Comparison of ENCODE assay signal across 12 cellular contexts in the genomic region with DNA sequence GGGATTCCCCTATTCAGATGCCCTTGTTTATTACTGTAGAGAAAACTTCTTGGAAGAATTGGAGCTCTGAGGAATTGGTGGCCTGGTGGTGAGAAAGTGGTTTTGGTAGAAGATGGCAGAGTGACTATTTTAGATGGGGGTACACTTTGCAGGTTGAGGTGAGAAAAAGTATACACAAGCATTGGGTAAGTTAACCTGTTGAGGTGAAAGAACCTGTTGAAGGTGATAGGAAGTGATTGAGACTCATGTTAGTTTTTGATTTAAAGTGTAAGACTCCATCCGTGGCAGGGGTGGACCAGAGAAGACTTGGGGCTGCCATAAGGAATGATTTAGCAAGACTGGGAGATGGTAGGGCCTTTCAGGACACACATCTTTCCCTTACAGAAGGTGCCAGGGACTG. TPM values are rescaled to one million over a fixed set of nuclear protein-coding genes. Genes with fewer than 3 reads are reported as not detected.
DNase-seq lines count a peak whose midpoint lies in the region; ATAC-seq and TF ChIP-seq lines count a peak whose summit lies in the region.
"Had no signal": no experiment of that assay in that cellular context is flagged by ENCODE, and none has a peak within 500 bp of the region (broad histone marks: within the 10 kb centered on the region; RNA-seq: fewer than 3 reads in every experiment).

No MANE protein-coding gene starts in this region.

- H3K27ac Mint-ChIP-seq in activated naive CD4-positive, alpha-beta T cell treated with anti-CD3 and anti-CD28 coated beads, Interleukin-2, amount 50 U/mL, for 72 hours, result peak overlapping the region; percentile 63 to 88
- H3K27ac Mint-ChIP-seq in activated naive CD4-positive, alpha-beta T cell treated with anti-CD3 and anti-CD28 coated beads, Interleukin-2, amount 10 ng/mL, durations not matched to agents 7 days and 5 days, result no peak overlapping the region
- peak overlapping the region; percentile 16 for H3K27ac Mint-ChIP-seq in activated naive CD8-positive, alpha-beta T cell
- H3K27ac Mint-ChIP-seq in type B pancreatic cell, result no peak overlapping the region

- no peak for TF ChIP-seq CTCF in type B pancreatic cell (conservative IDR thresholded peaks at IDR 0.05)

- peaks cover 30 to 33% of the 10 kb centered on the region in 2 donors for H3K36me3 Mint-ChIP-seq in activated naive CD4-positive, alpha-beta T cell treated with anti-CD3 and anti-CD28 coated beads, Interleukin-2, amount 50 U/mL, for 72 hours
- peaks cover 16% of the 10 kb centered on the region for H3K36me3 Mint-ChIP-seq in activated naive CD4-positive, alpha-beta T cell treated with anti-CD3 and anti-CD28 coated beads, Interleukin-2, amount 10 ng/mL, durations not matched to agents 7 days and 5 days
- H3K36me3 Mint-ChIP-seq in activated naive CD8-positive, alpha-beta T cell, result peaks cover 11% of the 10 kb centered on the region
- H3K36me3 Mint-ChIP-seq in type B pancreatic cell, result no peaks in the 10 kb centered on the region

- ATAC-seq in activated naive CD4-positive, alpha-beta T cell treated with anti-CD3 and anti-CD28 coated beads, Interleukin-2, amount 50 U/mL, for 72 hours, result no peak
- no peak for ATAC-seq in HG02970 (IDR thresholded peaks at IDR 0.05; ENCODE audit: low FRiP score, unreplicated experiment)
- no peak for ATAC-seq in HG03460 (IDR thresholded peaks at IDR 0.05; ENCODE audit: unreplicated experiment)
- ATAC-seq: lower lobe of right lung, pancreas had no signal

- no peak for DNase-seq in activated naive CD4-positive, alpha-beta T cell treated with anti-CD3 and anti-CD28 coated beads, Interleukin-2, amount 50 U/mL, for 72 hours (ENCODE audit: low spot score in 2 of 2)
- DNase-seq in activated naive CD4-positive, alpha-beta T cell treated with anti-CD3 and anti-CD28 coated beads, Interleukin-2, amount 10 ng/mL, durations not matched to agents 7 days and 5 days, result no peak
- DNase-seq in type B pancreatic cell (ENCODE audit: extremely low spot score, unreplicated experiment), result no peak
- DNase-seq: DMS79 treated with DMSO at 0.1 percent for 48 hours, erythroblast, H7, lower lobe of right lung, NCI-H446 had no signal

- H3K9me3 Mint-ChIP-seq in activated naive CD4-positive, alpha-beta T cell treated with anti-CD3 and anti-CD28 coated beads, Interleukin-2, amount 50 U/mL, for 72 hours, result no peaks in the 10 kb centered on the region
- no peaks in the 10 kb centered on the region for H3K9me3 Mint-ChIP-seq in activated naive CD4-positive, alpha-beta T cell treated with anti-CD3 and anti-CD28 coated beads, Interleukin-2, amount 10 ng/mL, durations not matched to agents 7 days and 5 days
- no peaks in the 10 kb centered on the region for H3K9me3 Mint-ChIP-seq in activated naive CD8-positive, alpha-beta T cell (ENCODE audit: low read depth)
- H3K9me3 Mint-ChIP-seq in type B pancreatic cell, result no peaks in the 10 kb centered on the region

- no peak overlapping the region for H3K4me3 Mint-ChIP-seq in activated naive CD4-positive, alpha-beta T cell treated with anti-CD3 and anti-CD28 coated beads, Interleukin-2, amount 10 ng/mL, durations not matched to agents 7 days and 5 days
- H3K4me3 Mint-ChIP-seq in activated naive CD8-positive, alpha-beta T cell, result peak overlapping the region; percentile 100
- peak overlapping the region; percentile 22 for H3K4me3 Mint-ChIP-seq in type B pancreatic cell

- H3K4me1 Mint-ChIP-seq in activated naive CD4-positive, alpha-beta T cell treated with anti-CD3 and anti-CD28 coated beads, Interleukin-2, amount 10 ng/mL, durations not matched to agents 7 days and 5 days, result peaks cover 41% of the 10 kb centered on the region
- H3K4me1 Mint-ChIP-seq in activated naive CD8-positive, alpha-beta T cell (ENCODE audit: low read depth), result peaks cover 45% of the 10 kb centered on the region
- H3K4me1 Mint-ChIP-seq in type B pancreatic cell (ENCODE audit: unreplicated experiment), result peaks cover 27% of the 10 kb centered on the region

- CTCF ChIA-PET in activated naive CD4-positive, alpha-beta T cell treated with anti-CD3 and anti-CD28 coated beads, Interleukin-2, amount 10 ng/mL, durations not matched to agents 7 days and 5 days (lab: Charles Lee), result interaction anchor here (3.6 kb wide), 1 partner anchor 25 kb away, joined by 18 read pairs; no protein-coding TSS in a partner anchor

- no peaks in the 10 kb centered on the region for H3K27me3 Mint-ChIP-seq in activated naive CD4-positive, alpha-beta T cell treated with anti-CD3 and anti-CD28 coated beads, Interleukin-2, amount 10 ng/mL, durations not matched to agents 7 days and 5 days
- H3K27me3 Mint-ChIP-seq in activated naive CD8-positive, alpha-beta T cell, result no peaks in the 10 kb centered on the region
- H3K27me3 Mint-ChIP-seq in type B pancreatic cell, result no peaks in the 10 kb centered on the region

RNA-seq across cellular contexts. Expression of a gene that starts 3.1 kb away (rescaled TPM):
- total RNA-seq in activated naive CD4-positive, alpha-beta T cell treated with anti-CD3 and anti-CD28 coated beads, Interleukin-2, amount 50 U/mL, for 72 hours, result 100 to 1,000 TPM; 417 to 503 TPM
- 256 and 300 TPM in 2 replicates for total RNA-seq in type B pancreatic cell (ENCODE audit: low replicate concordance)

RNA-seq across cellular contexts. Expression of a gene that starts 4.1 kb away (rescaled TPM):
- total RNA-seq in activated naive CD4-positive, alpha-beta T cell treated with anti-CD3 and anti-CD28 coated beads, Interleukin-2, amount 50 U/mL, for 72 hours, result 10 to 100 TPM; 11.5 to 24.7 TPM
- 16.3 and 19.6 TPM in 2 replicates for total RNA-seq in type B pancreatic cell (ENCODE audit: low replicate concordance)

RNA-seq across cellular contexts. Expression of a gene that starts 23.1 kb away (rescaled TPM):
- total RNA-seq in activated naive CD4-positive, alpha-beta T cell treated with anti-CD3 and anti-CD28 coated beads, Interleukin-2, amount 50 U/mL, for 72 hours, result 10 to 100 TPM; 36.0 to 41.1 TPM
- 19.1 and 30.3 TPM in 2 replicates for total RNA-seq in type B pancreatic cell (ENCODE audit: low replicate concordance)

RNA-seq across cellular contexts. Expression of a gene that starts 34.8 kb away (rescaled TPM):
- total RNA-seq in activated naive CD4-positive, alpha-beta T cell treated with anti-CD3 and anti-CD28 coated beads, Interleukin-2, amount 50 U/mL, for 72 hours, result not detected
- not detected in 2 replicates for total RNA-seq in type B pancreatic cell (ENCODE audit: low replicate concordance)
- total RNA-seq: H7, lower lobe of right lung, pancreas had no signal

RNA-seq across cellular contexts. Expression of a gene that starts 47.1 kb away (rescaled TPM):
- 10 to 100 TPM; 16.0 to 41.5 TPM for total RNA-seq in activated naive CD4-positive, alpha-beta T cell treated with anti-CD3 and anti-CD28 coated beads, Interleukin-2, amount 50 U/mL, for 72 hours
- total RNA-seq in type B pancreatic cell (ENCODE audit: low replicate concordance), result 5.2 and 5.5 TPM in 2 replicates

Comparison
In these comparisons a context has a peak if more than half of its experiments do, and no peak if none do; other contexts are left out.
1. H3K27ac Mint-ChIP-seq: peak in activated naive CD4-positive, alpha-beta T cell treated with anti-CD3 and anti-CD28 coated beads, Interleukin-2, amount 50 U/mL, for 72 hours (2 of 2) and activated naive CD8-positive, alpha-beta T cell (single experiment); none in activated naive CD4-positive, alpha-beta T cell treated with anti-CD3 and anti-CD28 coated beads, Interleukin-2, amount 10 ng/mL, durations not matched to agents 7 days and 5 days (single experiment) and type B pancreatic cell (single experiment).